Comparison of ENCODE assay signal across 25 cellular contexts in the genomic region with DNA sequence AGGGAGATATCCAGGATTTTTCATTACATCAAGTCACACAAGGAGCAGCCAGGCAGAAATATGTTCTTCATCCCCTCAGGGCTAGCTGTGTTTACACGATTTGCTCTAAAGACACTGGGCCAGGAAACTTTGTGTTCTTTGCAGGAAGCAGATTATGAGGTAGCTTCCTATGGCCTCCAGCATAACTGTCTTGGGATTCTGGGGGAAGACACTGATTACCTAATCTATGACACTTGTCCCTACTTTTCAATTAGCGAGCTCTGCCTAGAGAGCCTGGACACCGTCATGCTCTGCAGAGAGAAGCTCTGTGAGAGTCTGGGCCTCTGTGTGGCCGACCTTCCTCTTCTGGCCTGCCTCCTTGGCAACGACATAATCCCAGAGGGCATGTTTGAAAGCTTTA. TPM values are rescaled to one million over a fixed set of nuclear protein-coding genes. Genes with fewer than 3 reads are reported as not detected.
DNase-seq lines count a peak whose midpoint lies in the region; ATAC-seq, FAIRE-seq and TF ChIP-seq lines count a peak whose summit lies in the region.
"Had no signal": no experiment of that assay in that cellular context is flagged by ENCODE, and none has a peak within 500 bp of the region (broad histone marks: within the 10 kb centered on the region; RNA-seq: fewer than 3 reads in every experiment).

No MANE protein-coding gene starts in this region.

- H3K4me1 ChIP-seq in HCT116 (ENCODE audit: control insufficient read depth in 1 of 2, insufficient read depth in 2 of 2, low read length in 2 of 2) (no peaks in the 10 kb centered on the region), OCI-LY7 (ENCODE audit: insufficient read depth, low read length, poor library complexity, severe bottlenecking) (no peaks in the 10 kb centered on the region), mesodermal cell (ENCODE audit: control insufficient read depth, insufficient read depth, low read length, poor library complexity, severe bottlenecking) (no peaks in the 10 kb centered on the region), MM.1S (ENCODE audit: low read length) (no peaks in the 10 kb centered on the region)

- no peaks in the 10 kb centered on the region for H3K27me3 ChIP-seq in HCT116 (ENCODE audit: insufficient read depth, low read length)
- no peaks in the 10 kb centered on the region for H3K27me3 ChIP-seq in MM.1S (replicated peaks; ENCODE audit: insufficient read depth, low read length)
- H3K27me3 ChIP-seq: esophagus muscularis mucosa, stomach, transverse colon had no signal

- H3K27ac ChIP-seq in HCT116 (ENCODE audit: low read depth, low read length), result no peak overlapping the region
- H3K27ac ChIP-seq in OCI-LY7 (ENCODE audit: low read depth, low read length, poor library complexity, severe bottlenecking), result no peak overlapping the region
- peak overlapping the region; percentile 61 for H3K27ac ChIP-seq in mesodermal cell (ENCODE audit: low read depth, low read length, severe bottlenecking)
- no peak overlapping the region for H3K27ac ChIP-seq in MM.1S (ENCODE audit: low read length)
- H3K27ac ChIP-seq: esophagus muscularis mucosa, transverse colon had no signal

- TF ChIP-seq CTCF in HCT116 (IDR thresholded peaks at IDR 0.05 in 2 of 3, conservative IDR thresholded peaks at IDR 0.05 in 1 of 3; ENCODE audit: borderline replicate concordance in 1 of 3, insufficient read depth in 1 of 3, low read depth in 2 of 3, low read length in 2 of 3), result no peak
- TF ChIP-seq CTCF in OCI-LY7 (conservative IDR thresholded peaks at IDR 0.05; ENCODE audit: low read length), result no peak
- no peak for TF ChIP-seq CTCF in MM.1S (IDR thresholded peaks at IDR 0.05; ENCODE audit: low read length)

- WGBS in mesodermal cell (ENCODE audit: insufficient coverage in 2 of 2), 2 experiments, result 87 to 97% methylated on average over 4 to 5 of the region's 5 CpGs

- CTCF ChIA-PET in HCT116 (lab: Charles Lee), result no interaction called here
- CTCF ChIA-PET in OCI-LY7 (lab: Charles Lee; ENCODE audit: unreplicated experiment), result no interaction called here

- intact Hi-C loops in HCT116 (cut with micrococcal nuclease) (no loop called here), OCI-LY7 (cut with micrococcal nuclease; ENCODE audit: unreplicated experiment) (no loop called here)

- no peak overlapping the region for H3K4me3 ChIP-seq in HCT116 (replicated peaks in 1 of 2; ENCODE audit: low read depth in 1 of 2, low read length in 2 of 2)
- H3K4me3 ChIP-seq in OCI-LY7 (ENCODE audit: low read depth, low read length, poor library complexity, severe bottlenecking), result no peak overlapping the region
- H3K4me3 ChIP-seq in mesodermal cell (ENCODE audit: extremely low read depth, insufficient read depth, low read length, poor library complexity, severe bottlenecking), result no peak overlapping the region
- H3K4me3 ChIP-seq in MM.1S (ENCODE audit: low read length), result no peak overlapping the region
- H3K4me3 ChIP-seq: esophagus muscularis mucosa, stomach, transverse colon had no signal

- H3K9ac ChIP-seq in HCT116 (ENCODE audit: low read length) (no peak overlapping the region), MM.1S (ENCODE audit: low read length) (no peak overlapping the region)

- DNase-seq in HCT116 (ENCODE audit: low read depth, low spot score) (no peak), OCI-LY7 (ENCODE audit: low spot score) (no peak), dermis blood vessel endothelial cell (peak; percentile 86), MM.1S (no peak), HTR-8/SVneo (ENCODE audit: insufficient read length, low spot score) (no peak)
- DNase-seq: activated CD4-positive, alpha-beta T cell treated with anti-CD3 and anti-CD28 coated beads, Interleukin-2, amount 50 U/mL, for 48 hours; activated CD8-positive, alpha-beta memory T cell treated with anti-CD3 and anti-CD28 coated beads, Interleukin-2, amount 50 U/mL, for 48 hours; activated effector memory CD4-positive, alpha-beta T cell treated with Interleukin-2 at 50 U/mL for 16 hours; CD4-positive, alpha-beta memory T cell; effector memory CD4-positive, alpha-beta T cell; foreskin melanocyte; KG1; MV-4-11; NCI-H526; stimulated activated CD8-positive, alpha-beta memory T cell treated with anti-CD3 and anti-CD28 coated beads, Interleukin-4, amount 100 ng/mL, for 48 hours; stomach; T-helper 2 cell; transverse colon had no signal

- H3K4me2 ChIP-seq in HCT116 (ENCODE audit: low read length), result no peak overlapping the region
- no peak overlapping the region for H3K4me2 ChIP-seq in OCI-LY7 (ENCODE audit: low read length)
- no peak overlapping the region for H3K4me2 ChIP-seq in MM.1S (ENCODE audit: low read depth, low read length)

- no peaks in the 10 kb centered on the region for H3F3A ChIP-seq in MM.1S (ENCODE audit: insufficient read depth, low read length)

- TSS peak; percentile 30 for BruUV-seq in HCT116 (replicated peaks; lab: Mats Ljungman, UMichigan)
- TSS peak; percentile 55 for BruUV-seq in OCI-LY7 (replicated peaks; lab: Mats Ljungman, UMichigan)

- H3K9me2 ChIP-seq in HCT116 (ENCODE audit: insufficient read depth) (no peaks in the 10 kb centered on the region), OCI-LY7 (ENCODE audit: insufficient read depth, low read length) (no peaks in the 10 kb centered on the region), MM.1S (replicated peaks; ENCODE audit: insufficient read depth, low read length) (no peaks in the 10 kb centered on the region)

- POLR2A ChIA-PET in HCT116 (lab: Charles Lee) (no interaction called here), OCI-LY7 (lab: Charles Lee) (interaction anchor here (0.7 to 1.5 kb wide), 3 partner anchors 9 to 15 kb away, joined by 3 read pairs; no protein-coding TSS in a partner anchor)

- H4K20me1 ChIP-seq in HCT116 (ENCODE audit: insufficient read depth) (no peaks in the 10 kb centered on the region), OCI-LY7 (ENCODE audit: insufficient read depth, low read length) (peaks cover 7% of the 10 kb centered on the region; the same call in 1 of the 2 replicates), MM.1S (ENCODE audit: insufficient read depth, low read length) (no peaks in the 10 kb centered on the region)

- no peak for ATAC-seq in HCT116
- no peak for ATAC-seq in HG02678 (IDR thresholded peaks at IDR 0.05; ENCODE audit: unreplicated experiment)
- no peak for ATAC-seq in GM21390 (IDR thresholded peaks at IDR 0.05; ENCODE audit: unreplicated experiment)

- H3K9me3 ChIP-seq in HCT116 (ENCODE audit: control insufficient read depth in 1 of 2, insufficient read depth in 1 of 2, low read depth in 1 of 2, low read length in 2 of 2), result no peaks in the 10 kb centered on the region
- H3K9me3 ChIP-seq in OCI-LY7 (ENCODE audit: low read length), result no peaks in the 10 kb centered on the region
- H3K9me3 ChIP-seq in mesodermal cell (ENCODE audit: control insufficient read depth, low read length), result no peaks in the 10 kb centered on the region
- no peaks in the 10 kb centered on the region for H3K9me3 ChIP-seq in MM.1S (replicated peaks; ENCODE audit: insufficient read depth, low read length)
- H3K9me3 ChIP-seq: esophagus muscularis mucosa, stomach, transverse colon had no signal

- no peak for TF ChIP-seq POLR2A in HCT116 (IDR thresholded peaks at IDR 0.05; ENCODE audit: borderline replicate concordance, extremely low read depth, insufficient read depth, insufficient read length)

- RAD21 ChIA-PET in HCT116 (lab: Charles Lee; ENCODE audit: low non-redundant PET in 1 of 2, low total read pairs in 2 of 2, uncharacterized antibody in 2 of 2, unreplicated experiment in 2 of 2), result no interaction called here

- no peak for TF ChIP-seq RAD21 in HCT116 (IDR thresholded peaks at IDR 0.05; ENCODE audit: low read depth)

- H2AFZ ChIP-seq in HCT116 (ENCODE audit: low read depth, low read length, poor library complexity, severe bottlenecking) (no peak overlapping the region), OCI-LY7 (ENCODE audit: low read length) (no peak overlapping the region), MM.1S (ENCODE audit: low read length) (no peak overlapping the region)

- H3K79me2 ChIP-seq in HCT116 (ENCODE audit: insufficient read depth, low read length), result peaks cover 52% of the 10 kb centered on the region
- peaks cover 16% of the 10 kb centered on the region; the same call in 1 of the 2 replicates for H3K79me2 ChIP-seq in OCI-LY7 (ENCODE audit: insufficient read depth, low read depth, low read length)
- peaks cover 8% of the 10 kb centered on the region; the same call in 1 of the 2 replicates for H3K79me2 ChIP-seq in MM.1S (ENCODE audit: low read length)

- H3K36me3 ChIP-seq in HCT116 (ENCODE audit: control insufficient read depth in 1 of 2, insufficient read depth in 2 of 2, low read length in 2 of 2) (peaks cover 2 to 9% of the 10 kb centered on the region in 2 experiments; a peak in 1 of 4 replicates), OCI-LY7 (ENCODE audit: insufficient read depth, low read length) (peaks cover 46% of the 10 kb centered on the region), mesodermal cell (ENCODE audit: control insufficient read depth, insufficient read depth, low read length) (peaks cover 56% of the 10 kb centered on the region), MM.1S (replicated peaks; ENCODE audit: insufficient read depth, low read length) (no peaks in the 10 kb centered on the region)

- FAIRE-seq in HTR-8/SVneo (lab: Jason Lieb, UNC), result no peak
- FAIRE-seq: colon, G401.6, islet of Langerhans had no signal

TF ChIP-seq in HCT116, 20 proteins besides CTCF, POLR2A, EP300 and RAD21:
- TF ChIP-seq, protein P1, sequence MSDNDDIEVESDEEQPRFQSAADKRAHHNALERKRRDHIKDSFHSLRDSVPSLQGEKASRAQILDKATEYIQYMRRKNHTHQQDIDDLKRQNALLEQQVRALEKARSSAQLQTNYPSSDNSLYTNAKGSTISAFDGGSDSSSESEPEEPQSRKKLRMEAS (IDR thresholded peaks at IDR 0.05), result no peak
- TF ChIP-seq, protein P2, sequence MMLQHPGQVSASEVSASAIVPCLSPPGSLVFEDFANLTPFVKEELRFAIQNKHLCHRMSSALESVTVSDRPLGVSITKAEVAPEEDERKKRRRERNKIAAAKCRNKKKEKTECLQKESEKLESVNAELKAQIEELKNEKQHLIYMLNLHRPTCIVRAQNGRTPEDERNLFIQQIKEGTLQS (IDR thresholded peaks at IDR 0.05), result no peak

RNA-seq across cellular contexts. Expression of a gene that starts 11.2 kb away (rescaled TPM):
- 25.2 TPM for total RNA-seq in HCT116 (2021; ENCODE audit: unreplicated experiment)
- 12.7 and 15.7 TPM in 2 replicates for polyA plus RNA-seq in HCT116 (2012)
- total RNA-seq in OCI-LY7 (2014; rRNA removed; shearing (Covaris generic)), result 12.8 and 15.2 TPM in 2 replicates
- 32.9 and 34.8 TPM in 2 replicates for total RNA-seq in OCI-LY7 (2022)
- total RNA-seq in dermis blood vessel endothelial cell, result 12.8 and 18.1 TPM in 2 replicates
- 22.4 TPM for polyA plus RNA-seq in mesodermal cell (2013, experiment 1 of 2)
- 19.8 TPM for polyA plus RNA-seq in mesodermal cell (2013, experiment 2 of 2)

RNA-seq across cellular contexts. Expression of a gene that starts 26.8 kb away (rescaled TPM):
- 5.3 TPM for total RNA-seq in HCT116 (2021; ENCODE audit: unreplicated experiment)
- 3.3 and 3.9 TPM in 2 replicates for polyA plus RNA-seq in HCT116 (2012)
- 0.05 TPM in 1 of 2 replicates, not detected in the other for total RNA-seq in OCI-LY7 (2014; rRNA removed; shearing (Covaris generic))
- 0.28 TPM in 1 of 2 replicates, not detected in the other for total RNA-seq in OCI-LY7 (2022)
- total RNA-seq in dermis blood vessel endothelial cell, result 7.5 and 7.6 TPM in 2 replicates
- 3.5 TPM for polyA plus RNA-seq in mesodermal cell (2013, experiment 1 of 2)
- polyA plus RNA-seq in mesodermal cell (2013, experiment 2 of 2), result 2.6 TPM
